20 cellular contexts compared by ENCODE assay signal in genomic region chr14:32985881-32986280, GRCh38. TPM values are rescaled to one million over a fixed set of nuclear protein-coding genes. Genes with fewer than 3 reads are reported as not detected.
A peak's percentile ranks its signal among the peaks of the same experiment; 100 is the strongest.
DNase-seq lines count a peak whose midpoint lies in the region; ATAC-seq, FAIRE-seq and TF ChIP-seq lines count a peak whose summit lies in the region.
"Had no signal": no experiment of that assay in that cellular context is flagged by ENCODE, and none has a peak within 500 bp of the region (broad histone marks: within the 10 kb centered on the region; RNA-seq: fewer than 3 reads in every experiment).

No MANE protein-coding gene starts in this region.

- peak overlapping the region; percentile 32 for H3K27ac ChIP-seq in OCI-LY1 (ENCODE audit: low read depth, low read length, poor library complexity, severe bottlenecking)
- H3K27ac ChIP-seq: adrenal gland; BLaER1 treated with 17β-estradiol and CSF1 and Interleukin-3, amounts not matched to agents 10 nM and 100 nM; pancreas; thoracic aorta had no signal

- H3K4me3 ChIP-seq in OCI-LY1 (ENCODE audit: low read depth, low read length, poor library complexity, severe bottlenecking): no peak overlapping the region
- no peak overlapping the region for H3K4me3 ChIP-seq in bronchial epithelial cell (ENCODE audit: low read depth, low read length)
- no peak overlapping the region for H3K4me3 ChIP-seq in skeletal muscle satellite cell (ENCODE audit: low read length)
- H3K4me3 ChIP-seq: adrenal gland; BLaER1 treated with 17β-estradiol and CSF1 and Interleukin-3, amounts not matched to agents 10 nM and 100 nM; pancreas; thoracic aorta had no signal

- H3K36me3 ChIP-seq in OCI-LY1 (ENCODE audit: insufficient read depth, low read length): no peaks in the 10 kb centered on the region
- H3K36me3 ChIP-seq in bronchial epithelial cell (ENCODE audit: control insufficient read depth, insufficient read depth, low read length): no peaks in the 10 kb centered on the region
- no peaks in the 10 kb centered on the region for H3K36me3 ChIP-seq in skeletal muscle satellite cell (ENCODE audit: insufficient read depth, low read length)
- H3K36me3 ChIP-seq: adrenal gland; BLaER1 treated with 17β-estradiol and CSF1 and Interleukin-3, amounts not matched to agents 10 nM and 100 nM; pancreas; thoracic aorta had no signal

- no peak overlapping the region for H3K27ac Mint-ChIP-seq in T-helper 17 cell

- H3K36me3 Mint-ChIP-seq in T-helper 17 cell (ENCODE audit: low read depth): no peaks in the 10 kb centered on the region

- no peaks in the 10 kb centered on the region for H3F3A ChIP-seq in OCI-LY1 (ENCODE audit: insufficient read depth, low read length)

- no peaks in the 10 kb centered on the region for H3K9me2 ChIP-seq in OCI-LY1 (ENCODE audit: low read depth, low read length)

- peaks cover 28% of the 10 kb centered on the region for H3K4me1 ChIP-seq in OCI-LY1 (ENCODE audit: insufficient read depth, low read length, severe bottlenecking)
- peaks cover 18% of the 10 kb centered on the region for H3K4me1 ChIP-seq in skeletal muscle satellite cell (ENCODE audit: control insufficient read depth, insufficient read depth, low read length)
- H3K4me1 ChIP-seq: adrenal gland, pancreas had no signal

- H3K4me3 Mint-ChIP-seq in T-helper 17 cell: no peak overlapping the region

- no peaks in the 10 kb centered on the region for H3K79me2 ChIP-seq in OCI-LY1 (ENCODE audit: insufficient read depth, low read length)

- peaks cover 7% of the 10 kb centered on the region for H3K27me3 Mint-ChIP-seq in T-helper 17 cell

- no peak for DNase-seq in bronchial epithelial cell (ENCODE audit: low read depth)
- DNase-seq in medulla oblongata (ENCODE audit: extremely low spot score): peak; percentile 53
- DNase-seq in NCI-H526 treated with DMSO at 0.1 percent for 48 hours (lab: John Stamatoyannopoulos, UW): no peak
- DNase-seq in SKM-1 (lab: John Stamatoyannopoulos, UW; ENCODE audit: unreplicated experiment): no peak
- DNase-seq in T-helper 17 cell: no peak
- DNase-seq: activated CD4-positive, alpha-beta T cell treated with anti-CD3 and anti-CD28 coated beads for 48 hours; activated T-cell treated with anti-CD3 and anti-CD28 coated beads, Interleukin-2, amount 50 U/mL, for 48 hours; adrenal gland; dermis blood vessel endothelial cell; DND-41; HCEC 1CT; NCI-H1417 treated with DMSO at 0.1 percent for 48 hours; NCI-H526; pancreas; T-helper 9 cell had no signal

- H2AFZ ChIP-seq in OCI-LY1 (ENCODE audit: low read length): no peak overlapping the region

- H3K9me3 ChIP-seq in OCI-LY1 (ENCODE audit: low read length) (no peaks in the 10 kb centered on the region), skeletal muscle satellite cell (replicated peaks; ENCODE audit: low read length) (no peaks in the 10 kb centered on the region), T-helper 17 cell (ENCODE audit: control insufficient read depth, low read length, poor library complexity, severe bottlenecking) (no peaks in the 10 kb centered on the region)
- H3K9me3 ChIP-seq: adrenal gland; BLaER1 treated with 17β-estradiol and CSF1 and Interleukin-3, amounts not matched to agents 10 nM and 100 nM; pancreas; thoracic aorta had no signal

- H3K4me2 ChIP-seq in OCI-LY1 (ENCODE audit: low read length) (no peak overlapping the region), skeletal muscle satellite cell (ENCODE audit: low read length) (peak overlapping the region; percentile 55)

- no peaks in the 10 kb centered on the region for H3K27me3 ChIP-seq in OCI-LY1 (ENCODE audit: insufficient read depth, low read length)
- H3K27me3 ChIP-seq in bronchial epithelial cell (ENCODE audit: control insufficient read depth, insufficient read depth, low read length): no peaks in the 10 kb centered on the region
- H3K27me3 ChIP-seq in skeletal muscle satellite cell (ENCODE audit: control insufficient read depth, insufficient read depth, low read length): no peaks in the 10 kb centered on the region
- H3K27me3 ChIP-seq: adrenal gland; BLaER1 treated with 17β-estradiol and CSF1 and Interleukin-3, amounts not matched to agents 10 nM and 100 nM; pancreas had no signal

- FAIRE-seq in bronchial epithelial cell (lab: Jason Lieb, UNC): peak; percentile 64
- FAIRE-seq: pancreas, RCC 7860 had no signal

- no peak for TF ChIP-seq CTCF in OCI-LY1 (IDR thresholded peaks at IDR 0.05; ENCODE audit: low read length)
- TF ChIP-seq CTCF in bronchial epithelial cell (IDR thresholded peaks at IDR 0.05; ENCODE audit: insufficient read depth, low read length, severe bottlenecking): no peak

- H3K4me1 Mint-ChIP-seq in T-helper 17 cell: peaks cover 3% of the 10 kb centered on the region

- ATAC-seq in T-helper 17 cell: no peak
- ATAC-seq: pancreas had no signal

- H4K20me1 ChIP-seq in OCI-LY1 (ENCODE audit: insufficient read depth, low read length): no peaks in the 10 kb centered on the region
- H4K20me1 ChIP-seq: BLaER1 treated with 17β-estradiol and CSF1 and Interleukin-3, amounts not matched to agents 10 nM and 100 nM had no signal

- no peak overlapping the region for H3K9ac ChIP-seq in OCI-LY1 (ENCODE audit: low read length)
- no peak overlapping the region for H3K9ac ChIP-seq in skeletal muscle satellite cell (ENCODE audit: low read depth, low read length)
- H3K9ac ChIP-seq: BLaER1 treated with 17β-estradiol and CSF1 and Interleukin-3, amounts not matched to agents 10 nM and 100 nM had no signal

RNA-seq across cellular contexts. Expression of gene NPAS3, which starts 47.2 kb away (rescaled TPM):
- total RNA-seq in bronchial epithelial cell: 0.13 TPM in 1 of 2 replicates, not detected in the other
- 1.0 and 1.5 TPM in 2 replicates for total RNA-seq in skeletal muscle satellite cell (2012; rRNA removed)
- total RNA-seq in T-helper 17 cell: not detected
- total RNA-seq: dermis blood vessel endothelial cell had no signal
